ENCODE assay signal across 19 cellular contexts in genomic region chr3:34263014-34263714, GRCh38.
DNase-seq lines count a peak whose midpoint lies in the region; ATAC-seq and TF ChIP-seq lines count a peak whose summit lies in the region.
"Had no signal": no experiment of that assay in that cellular context is flagged by ENCODE, and none has a peak within 500 bp of the region (broad histone marks: within the 10 kb centered on the region; RNA-seq: fewer than 3 reads in every experiment).

No MANE protein-coding gene starts in this region.

- no peaks in the 10 kb centered on the region for H4K20me1 ChIP-seq in hepatocyte (ENCODE audit: insufficient read depth, poor library complexity, severe bottlenecking)

- H3K9me3 ChIP-seq in SK-N-MC (ENCODE audit: low read depth, low read length) (no peaks in the 10 kb centered on the region), hepatocyte (ENCODE audit: low read depth) (no peaks in the 10 kb centered on the region)
- H3K9me3 ChIP-seq in naive thymus-derived CD4-positive, alpha-beta T cell (ENCODE audit: control insufficient read depth in 2 of 3, low read length in 3 of 3) = no peaks in the 10 kb centered on the region
- H3K9me3 ChIP-seq: colonic mucosa had no signal

- peak; percentile 48 for ATAC-seq in left ventricle myocardium superior
- ATAC-seq in naive thymus-derived CD4-positive, alpha-beta T cell = no peak
- ATAC-seq in GM18511 (IDR thresholded peaks at IDR 0.05; ENCODE audit: unreplicated experiment) = no peak

- CTCF ChIA-PET in naive thymus-derived CD4-positive, alpha-beta T cell (lab: Charles Lee) = no interaction called here

- H3K9me2 ChIP-seq in hepatocyte (replicated peaks; ENCODE audit: insufficient read depth) = no peaks in the 10 kb centered on the region

- H3K4me1 Mint-ChIP-seq in naive thymus-derived CD4-positive, alpha-beta T cell = no peaks in the 10 kb centered on the region

- no peak for TF ChIP-seq CTCF in hepatocyte (IDR thresholded peaks at IDR 0.05; ENCODE audit: poor library complexity)

- H3K9me3 Mint-ChIP-seq in naive thymus-derived CD4-positive, alpha-beta T cell = no peaks in the 10 kb centered on the region
- H3K9me3 Mint-ChIP-seq: memory B cell, neural progenitor cell had no signal

- peak overlapping the region; percentile 22 for H3K9ac ChIP-seq in SK-N-MC (ENCODE audit: insufficient read length)
- H3K9ac ChIP-seq: neural progenitor cell had no signal

- H3K36me3 ChIP-seq in SK-N-MC (ENCODE audit: insufficient read depth, low read length) (no peaks in the 10 kb centered on the region), hepatocyte (replicated peaks; ENCODE audit: insufficient read depth, low read depth) (no peaks in the 10 kb centered on the region)
- H3K36me3 ChIP-seq in naive thymus-derived CD4-positive, alpha-beta T cell (ENCODE audit: control insufficient read depth in 2 of 3, insufficient read depth in 3 of 3, low read length in 3 of 3) = no peaks in the 10 kb centered on the region
- H3K36me3 ChIP-seq: colonic mucosa, neural progenitor cell had no signal

- no peak for DNase-seq in left ventricle myocardium superior
- no peak for DNase-seq in cardiac septum (ENCODE audit: low spot score)
- DNase-seq in SK-N-MC (ENCODE audit: low read depth, low spot score) = no peak
- no peak for DNase-seq in hepatocyte (ENCODE audit: low spot score)
- no peak for DNase-seq in naive thymus-derived CD4-positive, alpha-beta T cell
- DNase-seq in NCI-H2029 (lab: John Stamatoyannopoulos, UW) = no peak
- DNase-seq in T-helper 1 cell = no peak
- DNase-seq: activated CD4-positive, CD25-positive, alpha-beta regulatory T cell; activated effector memory CD4-positive, alpha-beta T cell treated with anti-CD3 and anti-CD28 coated beads, Interleukin-2, amount 50 U/mL, for 16 hours; amniotic stem cell; Calu3; colonic mucosa; HFFc6; NCI-H1694 treated with DMSO at 0.1 percent for 48 hours; NCI-H748 treated with DMSO at 0.1 percent for 48 hours; T-helper 2 cell had no signal

- H3K27ac ChIP-seq in SK-N-MC = peak overlapping the region; percentile 95
- H3K27ac ChIP-seq in hepatocyte = peak overlapping the region; percentile 28
- no peak overlapping the region for H3K27ac ChIP-seq in naive thymus-derived CD4-positive, alpha-beta T cell (ENCODE audit: low read depth, low read length)
- H3K27ac ChIP-seq: colonic mucosa, neural progenitor cell had no signal

- H3K4me2 ChIP-seq in hepatocyte = no peak overlapping the region
- H3K4me2 ChIP-seq: neural progenitor cell had no signal

- H3K4me1 ChIP-seq in hepatocyte (ENCODE audit: insufficient read depth) = peaks cover 34% of the 10 kb centered on the region
- no peaks in the 10 kb centered on the region for H3K4me1 ChIP-seq in naive thymus-derived CD4-positive, alpha-beta T cell (ENCODE audit: control insufficient read depth in 2 of 2, insufficient read depth in 2 of 2, low read length in 2 of 2)
- H3K4me1 ChIP-seq: colonic mucosa had no signal

- no peaks in the 10 kb centered on the region for H3K36me3 Mint-ChIP-seq in naive thymus-derived CD4-positive, alpha-beta T cell
- H3K36me3 Mint-ChIP-seq: neural progenitor cell had no signal

- peaks cover 0 to 26% (median 10%) of the 10 kb centered on the region in 5 donors for H3K27me3 Mint-ChIP-seq in naive thymus-derived CD4-positive, alpha-beta T cell

- no peaks in the 10 kb centered on the region for H3K79me2 ChIP-seq in hepatocyte

- H3K4me3 Mint-ChIP-seq in naive thymus-derived CD4-positive, alpha-beta T cell = no peak overlapping the region
- H3K4me3 Mint-ChIP-seq: HFFc6, memory B cell, neural progenitor cell had no signal

- intact Hi-C loops in left ventricle myocardium superior (cut with micrococcal nuclease) = no loop called here
- intact Hi-C loops in cardiac septum (cut with DNase I) = no loop called here
- intact Hi-C loops in naive thymus-derived CD4-positive, alpha-beta T cell (cut with micrococcal nuclease) = no loop called here

- peak overlapping the region in 1 of 9 donors; percentile 63 for H3K27ac Mint-ChIP-seq in naive thymus-derived CD4-positive, alpha-beta T cell
- H3K27ac Mint-ChIP-seq: HFFc6, memory B cell had no signal

- POLR2A ChIA-PET in naive thymus-derived CD4-positive, alpha-beta T cell (lab: Charles Lee) = no interaction called here

- WGBS in hepatocyte (ENCODE audit: low lambda C conversion rate, missing lambda C conversion rate) = 57% methylated on average over 4 of the region's 4 CpGs

- no peak overlapping the region for H2AFZ ChIP-seq in hepatocyte
- H2AFZ ChIP-seq: neural progenitor cell had no signal

- H3K27me3 ChIP-seq in hepatocyte = no peaks in the 10 kb centered on the region
- no peaks in the 10 kb centered on the region for H3K27me3 ChIP-seq in naive thymus-derived CD4-positive, alpha-beta T cell (ENCODE audit: control insufficient read depth in 2 of 2, insufficient read depth in 2 of 2, low read length in 2 of 2)
- H3K27me3 ChIP-seq: colonic mucosa, neural progenitor cell had no signal

- H3K4me3 ChIP-seq in SK-N-MC (0 out of 2 replicates have a peak overlapping the region, but pooled peaks have one; percentile 28), hepatocyte (no peak overlapping the region)
- H3K4me3 ChIP-seq in naive thymus-derived CD4-positive, alpha-beta T cell (ENCODE audit: low read length) = no peak overlapping the region
- H3K4me3 ChIP-seq: colonic mucosa, neural progenitor cell had no signal
